Comparison of ENCODE assay signal across 1 cellular context in the genomic region with DNA sequence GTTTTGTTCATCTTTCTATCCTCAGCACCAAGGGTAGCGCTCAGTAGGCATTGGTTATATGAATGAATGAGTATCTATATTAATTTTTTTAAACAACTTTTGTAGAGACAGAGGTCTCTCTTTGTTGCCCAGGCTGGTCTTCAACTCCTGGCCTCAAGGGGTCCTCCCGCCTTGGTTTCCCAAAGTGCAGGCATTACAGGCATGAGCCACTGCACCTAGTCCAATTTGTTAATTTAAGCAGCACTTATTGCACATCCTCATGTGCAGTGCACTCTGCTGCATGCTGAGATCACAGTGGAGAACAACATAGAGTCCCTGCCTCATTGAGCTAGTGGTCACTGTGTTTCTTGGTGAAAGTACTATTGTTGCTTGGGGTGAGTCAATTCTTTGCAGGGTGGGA.
TF ChIP-seq lines count a peak whose summit lies in the region.

No MANE protein-coding gene starts in this region.

TF ChIP-seq in H1, 55 proteins besides CTCF, POLR2A, EP300 and RAD21:
- TF ChIP-seq MAFK (IDR thresholded peaks at IDR 0.05; ENCODE audit: low read depth, low read length) (no peak), SIRT6 (IDR thresholded peaks at IDR 0.05; ENCODE audit: low read length) (no peak), SP4 (IDR thresholded peaks at IDR 0.05; ENCODE audit: low read length) (no peak), SUZ12 (IDR thresholded peaks at IDR 0.05; ENCODE audit: low read length) (no peak), KDM4A (IDR thresholded peaks at IDR 0.05; ENCODE audit: low read depth, low read length, severe bottlenecking) (no peak), CHD1 (IDR thresholded peaks at IDR 0.05; ENCODE audit: low read depth, low read length) (no peak), HDAC2 (IDR thresholded peaks at IDR 0.05; ENCODE audit: borderline replicate concordance in 1 of 2, low read depth in 2 of 2, low read length in 2 of 2) (no peak)
- TF ChIP-seq, protein P1, sequence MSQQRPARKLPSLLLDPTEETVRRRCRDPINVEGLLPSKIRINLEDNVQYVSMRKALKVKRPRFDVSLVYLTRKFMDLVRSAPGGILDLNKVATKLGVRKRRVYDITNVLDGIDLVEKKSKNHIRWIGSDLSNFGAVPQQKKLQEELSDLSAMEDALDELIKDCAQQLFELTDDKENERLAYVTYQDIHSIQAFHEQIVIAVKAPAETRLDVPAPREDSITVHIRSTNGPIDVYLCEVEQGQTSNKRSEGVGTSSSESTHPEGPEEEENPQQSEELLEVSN (IDR thresholded peaks at IDR 0.05) = no peak
